Comparison of ENCODE assay signal across 31 cellular contexts in genomic region chr20:12610871-12611270, GRCh38.
"Had no signal": no experiment of that assay in that cellular context is flagged by ENCODE, and none has a peak within 500 bp of the region (broad histone marks: within the 10 kb centered on the region; RNA-seq: fewer than 3 reads in every experiment).

No MANE protein-coding gene starts in this region.

- H3K36me3 Mint-ChIP-seq: activated naive CD8-positive, alpha-beta T cell; brain; IgD-negative memory B cell had no signal

- ATAC-seq: activated T-helper 17 cell treated with anti-CD3 and anti-CD28 coated beads, Interleukin-2, amount 50 U/mL, for 72 hours; Panc1; T-helper 17 cell had no signal

- H3K27me3 ChIP-seq: SJSA1 had no signal

- H3K27ac Mint-ChIP-seq: activated CD4-positive, alpha-beta memory T cell treated with anti-CD3 and anti-CD28 coated beads, Interleukin-2, amount 10 ng/mL, durations not matched to agents 7 days and 5 days; activated CD4-positive, alpha-beta T cell treated with anti-CD3 and anti-CD28 coated beads, Interleukin-2, amount 10 ng/mL, durations not matched to agents 7 days and 5 days; activated naive CD4-positive, alpha-beta T cell treated with anti-CD3 and anti-CD28 coated beads for 36 hours; activated naive CD8-positive, alpha-beta T cell; activated T-helper 17 cell treated with anti-CD3 and anti-CD28 coated beads, Interleukin-2, amount 50 U/mL, for 72 hours; brain; IgD-negative memory B cell; T-helper 17 cell had no signal

- H3K4me1 Mint-ChIP-seq: activated CD4-positive, alpha-beta memory T cell treated with anti-CD3 and anti-CD28 coated beads, Interleukin-2, amount 10 ng/mL, durations not matched to agents 7 days and 5 days; activated T-helper 17 cell treated with anti-CD3 and anti-CD28 coated beads, Interleukin-2, amount 50 U/mL, for 72 hours; brain; central memory CD8-positive, alpha-beta T cell; IgD-negative memory B cell; T-helper 17 cell had no signal

- H3K4me3 ChIP-seq: SJSA1 had no signal

- H3K27me3 Mint-ChIP-seq: activated CD4-positive, alpha-beta memory T cell treated with anti-CD3 and anti-CD28 coated beads, Interleukin-2, amount 10 ng/mL, durations not matched to agents 7 days and 5 days; activated CD4-positive, alpha-beta T cell treated with anti-CD3 and anti-CD28 coated beads, Interleukin-2, amount 10 ng/mL, durations not matched to agents 7 days and 5 days; activated naive CD8-positive, alpha-beta T cell; activated T-helper 17 cell treated with anti-CD3 and anti-CD28 coated beads, Interleukin-2, amount 50 U/mL, for 72 hours; brain; central memory CD8-positive, alpha-beta T cell; IgD-negative memory B cell; T-helper 17 cell had no signal

- H3K4me1 ChIP-seq: SJSA1 had no signal

- H3K9me3 ChIP-seq: SJSA1 had no signal

- H3K4me3 Mint-ChIP-seq: activated CD4-positive, alpha-beta memory T cell treated with anti-CD3 and anti-CD28 coated beads, Interleukin-2, amount 10 ng/mL, durations not matched to agents 7 days and 5 days; activated CD4-positive, alpha-beta T cell treated with anti-CD3 and anti-CD28 coated beads, Interleukin-2, amount 10 ng/mL, durations not matched to agents 7 days and 5 days; activated naive CD4-positive, alpha-beta T cell treated with anti-CD3 and anti-CD28 coated beads for 36 hours; activated naive CD8-positive, alpha-beta T cell; activated T-helper 17 cell treated with anti-CD3 and anti-CD28 coated beads, Interleukin-2, amount 50 U/mL, for 72 hours; brain; central memory CD8-positive, alpha-beta T cell; IgD-negative memory B cell; T-helper 17 cell had no signal

- H3K27ac ChIP-seq: SJSA1, VCaP had no signal

- FAIRE-seq: astrocyte, TTC549 had no signal

- DNase-seq: activated CD4-positive, alpha-beta memory T cell treated with anti-CD3 and anti-CD28 coated beads, Interleukin-2, amount 10 ng/mL, durations not matched to agents 7 days and 5 days; activated CD4-positive, alpha-beta T cell treated with anti-CD3 and anti-CD28 coated beads, Interleukin-2, amount 10 ng/mL, durations not matched to agents 7 days and 5 days; activated CD4-positive, CD25-positive, alpha-beta regulatory T cell; activated gamma-delta T cell; activated naive CD4-positive, alpha-beta T cell treated with anti-CD3 and anti-CD28 coated beads for 36 hours; activated T-cell treated with anti-CD3 and anti-CD28 coated beads for 4 hours; activated T-cell treated with anti-CD3 and anti-CD28 coated beads, Interleukin-2, amount 50 U/mL, for 48 hours; amygdala; Karpas-422; NCI-H1105 treated with DMSO at 0.1 percent for 48 hours; NCI-H1436 treated with DMSO at 0.1 percent for 48 hours; NCI-H187; NCI-H2081; NCI-H446 treated with DMSO at 0.1 percent for 48 hours; NCI-H524 treated with DMSO at 0.1 percent for 48 hours; NCI-H774; OCI-M1; Right ventricle myocardium superior; RPMI8226; T-helper 17 cell; T-helper 9 cell had no signal

- H3K36me3 ChIP-seq: SJSA1 had no signal
